19 cellular contexts compared by ENCODE assay signal in the genomic region with DNA sequence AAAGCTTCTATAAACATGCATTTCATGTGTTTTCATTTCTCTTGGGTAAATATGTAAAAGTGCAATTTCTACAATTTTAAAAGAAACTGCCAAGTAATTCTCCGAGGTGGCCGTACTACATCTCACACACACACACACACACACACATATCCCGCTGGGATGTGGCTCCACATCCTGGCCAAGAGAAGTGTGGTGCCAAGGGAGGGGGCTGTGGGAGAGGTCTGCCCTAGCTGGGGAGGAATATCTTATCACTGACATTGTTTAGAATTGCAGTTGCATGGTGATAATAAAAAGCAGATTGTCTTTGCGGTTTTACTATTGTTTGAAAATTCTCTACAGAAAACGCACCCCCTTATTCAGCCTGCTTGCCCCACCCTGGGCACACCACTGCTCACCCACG.
DNase-seq lines count a peak whose midpoint lies in the region; ATAC-seq and TF ChIP-seq lines count a peak whose summit lies in the region.
"Had no signal": no experiment of that assay in that cellular context is flagged by ENCODE, and none has a peak within 500 bp of the region (broad histone marks: within the 10 kb centered on the region; RNA-seq: fewer than 3 reads in every experiment).

No MANE protein-coding gene starts in this region.

- H3K4me3 ChIP-seq in AG10803 (ENCODE audit: low read length) = no peak overlapping the region
- H3K4me3 ChIP-seq in choroid plexus epithelial cell (ENCODE audit: low read depth, low read length) = no peak overlapping the region
- no peak overlapping the region for H3K4me3 ChIP-seq in fibroblast of pulmonary artery (replicated peaks; ENCODE audit: low read depth, low read length)
- no peak overlapping the region for H3K4me3 ChIP-seq in osteoblast (ENCODE audit: insufficient read depth, low read length)
- H3K4me3 ChIP-seq: A549, PC-9 had no signal

- no peaks in the 10 kb centered on the region for H3K9me3 ChIP-seq in osteoblast (ENCODE audit: low read depth, low read length)
- H3K9me3 ChIP-seq: A549 had no signal

- no peaks in the 10 kb centered on the region for H4K20me1 ChIP-seq in osteoblast (ENCODE audit: insufficient read depth, low read length)

- no peak for TF ChIP-seq CTCF in AG10803 (conservative IDR thresholded peaks at IDR 0.05; ENCODE audit: low read length)
- no peak for TF ChIP-seq CTCF in choroid plexus epithelial cell (conservative IDR thresholded peaks at IDR 0.05; ENCODE audit: low read depth, low read length)
- no peak for TF ChIP-seq CTCF in fibroblast of pulmonary artery (IDR thresholded peaks at IDR 0.05; ENCODE audit: low read length, missing control alignments)
- TF ChIP-seq CTCF in osteoblast (IDR thresholded peaks at IDR 0.05; ENCODE audit: extremely low read depth, low read depth, low read length) = no peak

- no peak overlapping the region for H2AFZ ChIP-seq in osteoblast (ENCODE audit: low read length)
- H2AFZ ChIP-seq: PC-9 had no signal

- DNase-seq in AG10803 (ENCODE audit: low read depth) (peak; percentile 39), choroid plexus epithelial cell (ENCODE audit: low read depth) (peak; percentile 37), fibroblast of pulmonary artery (ENCODE audit: low read depth) (peak; percentile 81), osteoblast (ENCODE audit: insufficient read length, low spot score, missing footprints) (peak; percentile 48), T1000 (lab: John Stamatoyannopoulos, UW) (no peak)
- DNase-seq: C1 segment of cervical spinal cord; CD8-positive, alpha-beta memory T cell; DMS53; KG1; MV-4-11; NCI-H187; NCI-H226; NCI-H524 treated with DMSO at 0.1 percent for 48 hours; PC-9; SIG-M5 had no signal

- no peaks in the 10 kb centered on the region for H3K79me2 ChIP-seq in osteoblast (ENCODE audit: insufficient read depth, low read length)

- no peaks in the 10 kb centered on the region for H3K4me1 ChIP-seq in osteoblast (ENCODE audit: insufficient read depth, low read length)

- ATAC-seq in HG02885 (IDR thresholded peaks at IDR 0.05; ENCODE audit: poor library complexity, unreplicated experiment) (no peak), GM21737 (IDR thresholded peaks at IDR 0.05; ENCODE audit: unreplicated experiment) (no peak)
- ATAC-seq: A549 had no signal

- H3K36me3 ChIP-seq in osteoblast (ENCODE audit: insufficient read depth, low read length) = no peaks in the 10 kb centered on the region

- H3K27me3 ChIP-seq in osteoblast (ENCODE audit: insufficient read depth, low read length) = no peaks in the 10 kb centered on the region

- no peak overlapping the region for H3K27ac ChIP-seq in osteoblast (ENCODE audit: low read depth, low read length)
- H3K27ac ChIP-seq: PC-9, RWPE1 had no signal

- H3K4me2 ChIP-seq in osteoblast (ENCODE audit: insufficient read depth, low read length) = no peak overlapping the region
- H3K4me2 ChIP-seq: A549, PC-9 had no signal
